1 cellular context compared by ENCODE assay signal in the genomic region with DNA sequence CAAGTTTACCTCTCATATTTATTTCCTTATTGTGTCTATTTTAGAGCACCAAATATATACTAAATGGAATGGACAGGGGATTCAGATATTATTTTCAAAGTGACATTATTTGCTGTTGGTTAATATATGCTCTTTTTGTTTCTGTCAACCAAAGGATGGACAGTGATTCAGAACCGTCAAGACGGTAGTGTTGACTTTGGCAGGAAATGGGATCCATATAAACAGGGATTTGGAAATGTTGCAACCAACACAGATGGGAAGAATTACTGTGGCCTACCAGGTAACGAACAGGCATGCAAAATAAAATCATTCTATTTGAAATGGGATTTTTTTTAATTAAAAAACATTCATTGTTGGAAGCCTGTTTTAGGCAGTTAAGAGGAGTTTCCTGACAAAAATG.
TF ChIP-seq lines count a peak whose summit lies in the region.

No MANE protein-coding gene starts in this region.

TF ChIP-seq in HepG2, 621 proteins besides CTCF, POLR2A, EP300 and RAD21:
- no peak for TF ChIP-seq RAD51 (IDR thresholded peaks at IDR 0.05; ENCODE audit: borderline replicate concordance)
- no peak for TF ChIP-seq KDM6A (CRISPR knock-in tag; IDR thresholded peaks at IDR 0.05; ENCODE audit: low read depth)
- TF ChIP-seq, protein P1, sequence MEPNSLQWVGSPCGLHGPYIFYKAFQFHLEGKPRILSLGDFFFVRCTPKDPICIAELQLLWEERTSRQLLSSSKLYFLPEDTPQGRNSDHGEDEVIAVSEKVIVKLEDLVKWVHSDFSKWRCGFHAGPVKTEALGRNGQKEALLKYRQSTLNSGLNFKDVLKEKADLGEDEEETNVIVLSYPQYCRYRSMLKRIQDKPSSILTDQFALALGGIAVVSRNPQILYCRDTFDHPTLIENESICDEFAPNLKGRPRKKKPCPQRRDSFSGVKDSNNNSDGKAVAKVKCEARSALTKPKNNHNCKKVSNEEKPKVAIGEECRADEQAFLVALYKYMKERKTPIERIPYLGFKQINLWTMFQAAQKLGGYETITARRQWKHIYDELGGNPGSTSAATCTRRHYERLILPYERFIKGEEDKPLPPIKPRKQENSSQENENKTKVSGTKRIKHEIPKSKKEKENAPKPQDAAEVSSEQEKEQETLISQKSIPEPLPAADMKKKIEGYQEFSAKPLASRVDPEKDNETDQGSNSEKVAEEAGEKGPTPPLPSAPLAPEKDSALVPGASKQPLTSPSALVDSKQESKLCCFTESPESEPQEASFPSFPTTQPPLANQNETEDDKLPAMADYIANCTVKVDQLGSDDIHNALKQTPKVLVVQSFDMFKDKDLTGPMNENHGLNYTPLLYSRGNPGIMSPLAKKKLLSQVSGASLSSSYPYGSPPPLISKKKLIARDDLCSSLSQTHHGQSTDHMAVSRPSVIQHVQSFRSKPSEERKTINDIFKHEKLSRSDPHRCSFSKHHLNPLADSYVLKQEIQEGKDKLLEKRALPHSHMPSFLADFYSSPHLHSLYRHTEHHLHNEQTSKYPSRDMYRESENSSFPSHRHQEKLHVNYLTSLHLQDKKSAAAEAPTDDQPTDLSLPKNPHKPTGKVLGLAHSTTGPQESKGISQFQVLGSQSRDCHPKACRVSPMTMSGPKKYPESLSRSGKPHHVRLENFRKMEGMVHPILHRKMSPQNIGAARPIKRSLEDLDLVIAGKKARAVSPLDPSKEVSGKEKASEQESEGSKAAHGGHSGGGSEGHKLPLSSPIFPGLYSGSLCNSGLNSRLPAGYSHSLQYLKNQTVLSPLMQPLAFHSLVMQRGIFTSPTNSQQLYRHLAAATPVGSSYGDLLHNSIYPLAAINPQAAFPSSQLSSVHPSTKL (CRISPR knock-in tag; IDR thresholded peaks at IDR 0.05), result no peak
- no peak for TF ChIP-seq HNRNPH1 (optimal IDR thresholded peaks at IDR 0.05; ENCODE audit: low read depth, low read length)
- no peak for TF ChIP-seq ZNF326 (CRISPR knock-in tag; IDR thresholded peaks at IDR 0.05; ENCODE audit: borderline replicate concordance)
- TF ChIP-seq, protein P2, sequence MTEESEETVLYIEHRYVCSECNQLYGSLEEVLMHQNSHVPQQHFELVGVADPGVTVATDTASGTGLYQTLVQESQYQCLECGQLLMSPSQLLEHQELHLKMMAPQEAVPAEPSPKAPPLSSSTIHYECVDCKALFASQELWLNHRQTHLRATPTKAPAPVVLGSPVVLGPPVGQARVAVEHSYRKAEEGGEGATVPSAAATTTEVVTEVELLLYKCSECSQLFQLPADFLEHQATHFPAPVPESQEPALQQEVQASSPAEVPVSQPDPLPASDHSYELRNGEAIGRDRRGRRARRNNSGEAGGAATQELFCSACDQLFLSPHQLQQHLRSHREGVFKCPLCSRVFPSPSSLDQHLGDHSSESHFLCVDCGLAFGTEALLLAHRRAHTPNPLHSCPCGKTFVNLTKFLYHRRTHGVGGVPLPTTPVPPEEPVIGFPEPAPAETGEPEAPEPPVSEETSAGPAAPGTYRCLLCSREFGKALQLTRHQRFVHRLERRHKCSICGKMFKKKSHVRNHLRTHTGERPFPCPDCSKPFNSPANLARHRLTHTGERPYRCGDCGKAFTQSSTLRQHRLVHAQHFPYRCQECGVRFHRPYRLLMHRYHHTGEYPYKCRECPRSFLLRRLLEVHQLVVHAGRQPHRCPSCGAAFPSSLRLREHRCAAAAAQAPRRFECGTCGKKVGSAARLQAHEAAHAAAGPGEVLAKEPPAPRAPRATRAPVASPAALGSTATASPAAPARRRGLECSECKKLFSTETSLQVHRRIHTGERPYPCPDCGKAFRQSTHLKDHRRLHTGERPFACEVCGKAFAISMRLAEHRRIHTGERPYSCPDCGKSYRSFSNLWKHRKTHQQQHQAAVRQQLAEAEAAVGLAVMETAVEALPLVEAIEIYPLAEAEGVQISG (CRISPR knock-in tag; IDR thresholded peaks at IDR 0.05), result no peak
- no peak for TF ChIP-seq RARG (CRISPR knock-in tag; IDR thresholded peaks at IDR 0.05; ENCODE audit: low read depth)
- TF ChIP-seq ZSCAN31 (CRISPR knock-in tag; IDR thresholded peaks at IDR 0.05; ENCODE audit: low read depth), result no peak
- no peak for TF ChIP-seq ZNF737 (CRISPR knock-in tag; IDR thresholded peaks at IDR 0.05; ENCODE audit: borderline replicate concordance)
- TF ChIP-seq RBFOX2 (IDR thresholded peaks at IDR 0.05; ENCODE audit: low read depth, low read length), result peak; percentile 5; the same call in 1 of the 2 replicates
- no peak for TF ChIP-seq ZNF501 (CRISPR knock-in tag; IDR thresholded peaks at IDR 0.05)
- no peak for TF ChIP-seq RBM39 (IDR thresholded peaks at IDR 0.05; ENCODE audit: low read depth, low read length, poor library complexity, severe bottlenecking)
- no peak for TF ChIP-seq ZNF607 (CRISPR knock-in tag; IDR thresholded peaks at IDR 0.05; ENCODE audit: borderline replicate concordance)
- TF ChIP-seq FOXA3 (CRISPR knock-in tag; IDR thresholded peaks at IDR 0.05), result 0 out of 2 replicates have a peak, but pooled peaks have one; percentile 30
- TF ChIP-seq ZFP90 (CRISPR knock-in tag; IDR thresholded peaks at IDR 0.05; ENCODE audit: borderline replicate concordance), result no peak
- TF ChIP-seq ZNF83 (CRISPR knock-in tag; IDR thresholded peaks at IDR 0.05; ENCODE audit: borderline replicate concordance), result no peak
- TF ChIP-seq MED1 (CRISPR knock-in tag; IDR thresholded peaks at IDR 0.05), result no peak
- TF ChIP-seq HCFC1 (IDR thresholded peaks at IDR 0.05; ENCODE audit: low read depth, low read length), result no peak
- no peak for TF ChIP-seq TCF7L2 (IDR thresholded peaks at IDR 0.05; ENCODE audit: low read depth, low read length)
- no peak for TF ChIP-seq ZNF550 (CRISPR knock-in tag; IDR thresholded peaks at IDR 0.05; ENCODE audit: borderline replicate concordance)
- no peak for TF ChIP-seq ZNF34 (CRISPR knock-in tag; IDR thresholded peaks at IDR 0.05; ENCODE audit: borderline replicate concordance)
- TF ChIP-seq SMC3 (IDR thresholded peaks at IDR 0.05; ENCODE audit: low read length), result no peak
- no peak for TF ChIP-seq ZNF768 (CRISPR knock-in tag; IDR thresholded peaks at IDR 0.05)
- TF ChIP-seq, protein P3, sequence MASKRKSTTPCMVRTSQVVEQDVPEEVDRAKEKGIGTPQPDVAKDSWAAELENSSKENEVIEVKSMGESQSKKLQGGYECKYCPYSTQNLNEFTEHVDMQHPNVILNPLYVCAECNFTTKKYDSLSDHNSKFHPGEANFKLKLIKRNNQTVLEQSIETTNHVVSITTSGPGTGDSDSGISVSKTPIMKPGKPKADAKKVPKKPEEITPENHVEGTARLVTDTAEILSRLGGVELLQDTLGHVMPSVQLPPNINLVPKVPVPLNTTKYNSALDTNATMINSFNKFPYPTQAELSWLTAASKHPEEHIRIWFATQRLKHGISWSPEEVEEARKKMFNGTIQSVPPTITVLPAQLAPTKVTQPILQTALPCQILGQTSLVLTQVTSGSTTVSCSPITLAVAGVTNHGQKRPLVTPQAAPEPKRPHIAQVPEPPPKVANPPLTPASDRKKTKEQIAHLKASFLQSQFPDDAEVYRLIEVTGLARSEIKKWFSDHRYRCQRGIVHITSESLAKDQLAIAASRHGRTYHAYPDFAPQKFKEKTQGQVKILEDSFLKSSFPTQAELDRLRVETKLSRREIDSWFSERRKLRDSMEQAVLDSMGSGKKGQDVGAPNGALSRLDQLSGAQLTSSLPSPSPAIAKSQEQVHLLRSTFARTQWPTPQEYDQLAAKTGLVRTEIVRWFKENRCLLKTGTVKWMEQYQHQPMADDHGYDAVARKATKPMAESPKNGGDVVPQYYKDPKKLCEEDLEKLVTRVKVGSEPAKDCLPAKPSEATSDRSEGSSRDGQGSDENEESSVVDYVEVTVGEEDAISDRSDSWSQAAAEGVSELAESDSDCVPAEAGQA (IDR thresholded peaks at IDR 0.05; ENCODE audit: low read depth), result no peak
- TF ChIP-seq, protein P3 (CRISPR knock-in tag; IDR thresholded peaks at IDR 0.05; ENCODE audit: borderline replicate concordance), result no peak
- no peak for TF ChIP-seq NAIF1 (CRISPR knock-in tag; IDR thresholded peaks at IDR 0.05; ENCODE audit: borderline replicate concordance)
- TF ChIP-seq MED8 (CRISPR knock-in tag; IDR thresholded peaks at IDR 0.05; ENCODE audit: insufficient replicate concordance), result no peak
- no peak for TF ChIP-seq CBX2 (IDR thresholded peaks at IDR 0.05; ENCODE audit: low read depth, low read length)
- TF ChIP-seq CBX2 (CRISPR knock-in tag; IDR thresholded peaks at IDR 0.05; ENCODE audit: low read depth), result no peak
- TF ChIP-seq, protein P4, sequence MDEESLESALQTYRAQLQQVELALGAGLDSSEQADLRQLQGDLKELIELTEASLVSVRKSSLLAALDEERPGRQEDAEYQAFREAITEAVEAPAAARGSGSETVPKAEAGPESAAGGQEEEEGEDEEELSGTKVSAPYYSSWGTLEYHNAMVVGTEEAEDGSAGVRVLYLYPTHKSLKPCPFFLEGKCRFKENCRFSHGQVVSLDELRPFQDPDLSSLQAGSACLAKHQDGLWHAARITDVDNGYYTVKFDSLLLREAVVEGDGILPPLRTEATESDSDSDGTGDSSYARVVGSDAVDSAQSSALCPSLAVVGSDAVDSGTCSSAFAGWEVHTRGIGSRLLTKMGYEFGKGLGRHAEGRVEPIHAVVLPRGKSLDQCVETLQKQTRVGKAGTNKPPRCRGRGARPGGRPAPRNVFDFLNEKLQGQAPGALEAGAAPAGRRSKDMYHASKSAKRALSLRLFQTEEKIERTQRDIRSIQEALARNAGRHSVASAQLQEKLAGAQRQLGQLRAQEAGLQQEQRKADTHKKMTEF (CRISPR knock-in tag; IDR thresholded peaks at IDR 0.05), result no peak
- TF ChIP-seq, protein P5, sequence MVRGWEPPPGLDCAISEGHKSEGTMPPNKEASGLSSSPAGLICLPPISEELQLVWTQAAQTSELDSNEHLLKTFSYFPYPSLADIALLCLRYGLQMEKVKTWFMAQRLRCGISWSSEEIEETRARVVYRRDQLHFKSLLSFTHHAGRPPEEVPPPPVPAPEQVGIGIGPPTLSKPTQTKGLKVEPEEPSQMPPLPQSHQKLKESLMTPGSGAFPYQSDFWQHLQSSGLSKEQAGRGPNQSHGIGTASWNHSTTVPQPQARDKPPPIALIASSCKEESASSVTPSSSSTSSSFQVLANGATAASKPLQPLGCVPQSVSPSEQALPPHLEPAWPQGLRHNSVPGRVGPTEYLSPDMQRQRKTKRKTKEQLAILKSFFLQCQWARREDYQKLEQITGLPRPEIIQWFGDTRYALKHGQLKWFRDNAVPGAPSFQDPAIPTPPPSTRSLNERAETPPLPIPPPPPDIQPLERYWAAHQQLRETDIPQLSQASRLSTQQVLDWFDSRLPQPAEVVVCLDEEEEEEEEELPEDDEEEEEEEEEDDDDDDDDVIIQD (CRISPR knock-in tag; IDR thresholded peaks at IDR 0.05; ENCODE audit: low read depth), result peak; percentile 81
- no peak for TF ChIP-seq HOXA9 (CRISPR knock-in tag; IDR thresholded peaks at IDR 0.05; ENCODE audit: borderline replicate concordance)
- TF ChIP-seq, protein P6, sequence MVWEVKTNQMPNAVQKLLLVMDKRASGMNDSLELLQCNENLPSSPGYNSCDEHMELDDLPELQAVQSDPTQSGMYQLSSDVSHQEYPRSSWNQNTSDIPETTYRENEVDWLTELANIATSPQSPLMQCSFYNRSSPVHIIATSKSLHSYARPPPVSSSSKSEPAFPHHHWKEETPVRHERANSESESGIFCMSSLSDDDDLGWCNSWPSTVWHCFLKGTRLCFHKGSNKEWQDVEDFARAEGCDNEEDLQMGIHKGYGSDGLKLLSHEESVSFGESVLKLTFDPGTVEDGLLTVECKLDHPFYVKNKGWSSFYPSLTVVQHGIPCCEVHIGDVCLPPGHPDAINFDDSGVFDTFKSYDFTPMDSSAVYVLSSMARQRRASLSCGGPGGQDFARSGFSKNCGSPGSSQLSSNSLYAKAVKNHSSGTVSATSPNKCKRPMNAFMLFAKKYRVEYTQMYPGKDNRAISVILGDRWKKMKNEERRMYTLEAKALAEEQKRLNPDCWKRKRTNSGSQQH (CRISPR knock-in tag; IDR thresholded peaks at IDR 0.05; ENCODE audit: low read depth), result no peak
- no peak for TF ChIP-seq DMAP1 (CRISPR knock-in tag; IDR thresholded peaks at IDR 0.05)
- no peak for TF ChIP-seq ZNF207 (IDR thresholded peaks at IDR 0.05; ENCODE audit: borderline replicate concordance)
- no peak for TF ChIP-seq ZNF101 (CRISPR knock-in tag; IDR thresholded peaks at IDR 0.05; ENCODE audit: borderline replicate concordance, low read depth)
- 0 out of 2 replicates have a peak, but pooled peaks have one; percentile 25 for TF ChIP-seq CEBPG (CRISPR knock-in tag; IDR thresholded peaks at IDR 0.05)
